In genomic region chr6:692356-692851, GRCh38 we compare ENCODE assay signal across 8 cellular contexts. TPM values are rescaled to one million over a fixed set of nuclear protein-coding genes. Genes with fewer than 3 reads are reported as not detected.
A peak's percentile ranks its signal among the peaks of the same experiment; 100 is the strongest.
DNase-seq lines count a peak whose midpoint lies in the region; ATAC-seq and TF ChIP-seq lines count a peak whose summit lies in the region.

No MANE protein-coding gene starts in this region.

- H3K4me3 Mint-ChIP-seq in naive thymus-derived CD8-positive, alpha-beta T cell: peak overlapping the region; percentile 90 to 98 (median 95)

- peak; percentile 71 for ATAC-seq in GM18907 (IDR thresholded peaks at IDR 0.05; ENCODE audit: unreplicated experiment)
- peak; percentile 78 for ATAC-seq in HG03108 (IDR thresholded peaks at IDR 0.05; ENCODE audit: unreplicated experiment)
- ATAC-seq in naive thymus-derived CD8-positive, alpha-beta T cell: peak; percentile 92 to 93

- DNase-seq in ACHN (peak; percentile 40), NOMO-1 treated with DMSO at 0.1 percent for 48 hours (lab: John Stamatoyannopoulos, UW; ENCODE audit: unreplicated experiment) (peak; percentile 26), activated T-cell treated with anti-CD3 and anti-CD28 coated beads for 1 hour (ENCODE audit: low read depth) (peak; percentile 58), erythroblast (lab: John Stamatoyannopoulos, UW) (peak; percentile 76 to 80)
- DNase-seq in naive thymus-derived CD8-positive, alpha-beta T cell: peak; percentile 60 to 84 (median 76)
- DNase-seq in stimulated activated CD8-positive, alpha-beta memory T cell treated with anti-CD3 and anti-CD28 coated beads, Interleukin-7, amount 100 ng/mL, for 48 hours (ENCODE audit: extremely low read depth in 1 of 2, low read depth in 1 of 2): peak; percentile 54 to 68

- no peaks in the 10 kb centered on the region for H3K9me3 Mint-ChIP-seq in naive thymus-derived CD8-positive, alpha-beta T cell

- no peaks in the 10 kb centered on the region for H3K27me3 Mint-ChIP-seq in naive thymus-derived CD8-positive, alpha-beta T cell

- H3K36me3 Mint-ChIP-seq in naive thymus-derived CD8-positive, alpha-beta T cell: peaks cover 0 to 8% (median 0%) of the 10 kb centered on the region in 3 donors

- TF ChIP-seq POLR2A in erythroblast (IDR thresholded peaks at IDR 0.05; ENCODE audit: low read length): no peak

- in situ Hi-C loops in ACHN (cut with HindIII; ENCODE audit: low pct_ligation_motif_present, low pct_unique_long_range_greater_than_20kb, low sequenced_read_pairs): no loop called here

- H3K27ac Mint-ChIP-seq in naive thymus-derived CD8-positive, alpha-beta T cell: peak overlapping the region; percentile 20 to 97 (median 92)

- POLR2A ChIA-PET in naive thymus-derived CD8-positive, alpha-beta T cell (lab: Charles Lee): interaction anchor here (0.7 to 3.1 kb wide), 4 partner anchors 9 to 31 kb away, joined by 3 to 19 read pairs (median 4); no protein-coding TSS in a partner anchor

- peaks cover 16 to 46% (median 36%) of the 10 kb centered on the region in 4 donors for H3K4me1 Mint-ChIP-seq in naive thymus-derived CD8-positive, alpha-beta T cell

RNA-seq across cellular contexts. Expression of gene EXOC2, which starts 0.5 kb away (rescaled TPM):
- 10 to 100 TPM; 34.7 to 40.3 TPM for total RNA-seq in naive thymus-derived CD8-positive, alpha-beta T cell
- 10 to 100 TPM; 28.6 to 38.6 (median 36.7) TPM for polyA plus RNA-seq in naive thymus-derived CD8-positive, alpha-beta T cell

RNA-seq across cellular contexts. Expression of gene HUS1B, which starts 35.5 kb away (rescaled TPM):
- total RNA-seq in naive thymus-derived CD8-positive, alpha-beta T cell: 1 to 10 TPM; 1.6 to 2.5 TPM
- under 1 TPM; 0.58 to 0.89 (median 0.78) TPM for polyA plus RNA-seq in naive thymus-derived CD8-positive, alpha-beta T cell

Comparison
In these comparisons a context has a peak if more than half of its experiments do, and no peak if none do; other contexts are left out.
1. Peak in every context shown above with its lines: DNase-seq and ATAC-seq.
2. DNase-seq: peak in every context shown above with its lines; median percentile 78 in erythroblast; 76 in naive thymus-derived CD8-positive, alpha-beta T cell; 61 in stimulated activated CD8-positive, alpha-beta memory T cell treated with anti-CD3 and anti-CD28 coated beads, Interleukin-7, amount 100 ng/mL, for 48 hours; 58 in activated T-cell treated with anti-CD3 and anti-CD28 coated beads for 1 hour; 40 in ACHN; 26 in NOMO-1 treated with DMSO at 0.1 percent for 48 hours.